Comparison of ENCODE assay signal across 8 cellular contexts in genomic region chr2:167293172-167293781, GRCh38. TPM values are rescaled to one million over a fixed set of nuclear protein-coding genes. Genes with fewer than 3 reads are reported as not detected.
DNase-seq lines count a peak whose midpoint lies in the region; ATAC-seq, FAIRE-seq and TF ChIP-seq lines count a peak whose summit lies in the region.

No MANE protein-coding gene starts in this region.

- H3K27me3 Mint-ChIP-seq in CD4-positive, alpha-beta memory T cell, result peaks cover 25 to 30% of the 10 kb centered on the region in 2 donors
- H3K27me3 Mint-ChIP-seq in activated T-helper 1 cell treated with anti-CD3 and anti-CD28 coated beads, Interleukin-12 subunit alpha, Interleukin-12 subunit beta, Interleukin-2, Interleukin-4 antibody, amounts not matched to agents 30 ng/mL and 10 ng/mL and 1 ng/mL, durations not matched to agents 14 hours and 24 hours and 36 hours (ENCODE audit: insufficient read depth), result peaks cover 37% of the 10 kb centered on the region
- peaks cover 44% of the 10 kb centered on the region for H3K27me3 Mint-ChIP-seq in osteocyte (ENCODE audit: unreplicated experiment)

- H3K79me2 ChIP-seq in Karpas-422 (ENCODE audit: low read length), result no peaks in the 10 kb centered on the region

- 0 out of 2 replicates have a peak, but pooled peaks cover 4% of the 10 kb centered on the region for H3K9me2 ChIP-seq in Karpas-422 (replicated peaks; ENCODE audit: insufficient read depth, low read length)

- POLR2A ChIA-PET in CD4-positive, alpha-beta memory T cell (lab: Charles Lee; ENCODE audit: partially characterized antibody), result no interaction called here

- peaks cover 11 to 16% (median 14%) of the 10 kb centered on the region in 4 donors for H3K4me1 Mint-ChIP-seq in CD4-positive, alpha-beta memory T cell
- H3K4me1 Mint-ChIP-seq in activated T-helper 1 cell treated with anti-CD3 and anti-CD28 coated beads, Interleukin-12 subunit alpha, Interleukin-12 subunit beta, Interleukin-2, Interleukin-4 antibody, amounts not matched to agents 30 ng/mL and 10 ng/mL and 1 ng/mL, durations not matched to agents 14 hours and 24 hours and 36 hours (ENCODE audit: low read depth), result peaks cover 9% of the 10 kb centered on the region
- H3K4me1 Mint-ChIP-seq in osteocyte (ENCODE audit: unreplicated experiment), result peaks cover 16% of the 10 kb centered on the region

- H3K4me1 ChIP-seq in CD4-positive, alpha-beta memory T cell (ENCODE audit: insufficient read depth, low read length), result peaks cover 11% of the 10 kb centered on the region
- no peaks in the 10 kb centered on the region for H3K4me1 ChIP-seq in Karpas-422 (ENCODE audit: low read length)

- H4K20me1 ChIP-seq in Karpas-422 (ENCODE audit: insufficient read depth, low read depth, low read length), result no peaks in the 10 kb centered on the region

- no peak overlapping the region for H2AFZ ChIP-seq in Karpas-422 (ENCODE audit: low read length)

- ATAC-seq in GM19328 (IDR thresholded peaks at IDR 0.05; ENCODE audit: unreplicated experiment) (peak; percentile 7), HG03571 (IDR thresholded peaks at IDR 0.05; ENCODE audit: unreplicated experiment) (peak; percentile 6)

- H3K27ac Mint-ChIP-seq in CD4-positive, alpha-beta memory T cell, result no peak overlapping the region
- peak overlapping the region; percentile 0 for H3K27ac Mint-ChIP-seq in activated T-helper 1 cell treated with anti-CD3 and anti-CD28 coated beads, Interleukin-12 subunit alpha, Interleukin-12 subunit beta, Interleukin-2, Interleukin-4 antibody, amounts not matched to agents 30 ng/mL and 10 ng/mL and 1 ng/mL, durations not matched to agents 14 hours and 24 hours and 36 hours
- H3K27ac Mint-ChIP-seq in osteocyte (ENCODE audit: unreplicated experiment), result peak overlapping the region; percentile 10

- no peaks in the 10 kb centered on the region for H3K36me3 Mint-ChIP-seq in CD4-positive, alpha-beta memory T cell
- H3K36me3 Mint-ChIP-seq in activated T-helper 1 cell treated with anti-CD3 and anti-CD28 coated beads, Interleukin-12 subunit alpha, Interleukin-12 subunit beta, Interleukin-2, Interleukin-4 antibody, amounts not matched to agents 30 ng/mL and 10 ng/mL and 1 ng/mL, durations not matched to agents 14 hours and 24 hours and 36 hours (ENCODE audit: low read depth), result peaks cover 3% of the 10 kb centered on the region
- no peaks in the 10 kb centered on the region for H3K36me3 Mint-ChIP-seq in osteocyte (ENCODE audit: unreplicated experiment)

- H3K4me2 ChIP-seq in Karpas-422 (ENCODE audit: low read depth, low read length, poor library complexity, severe bottlenecking), result no peak overlapping the region

- CTCF ChIA-PET in CD4-positive, alpha-beta memory T cell (lab: Charles Lee; ENCODE audit: partially characterized antibody), result no interaction called here

- no peaks in the 10 kb centered on the region for H3K36me3 ChIP-seq in CD4-positive, alpha-beta memory T cell (ENCODE audit: insufficient read depth, low read length)
- no peaks in the 10 kb centered on the region for H3K36me3 ChIP-seq in Karpas-422 (ENCODE audit: insufficient read depth, low read length)

- FAIRE-seq in RCC 7860 (lab: Jason Lieb, UNC), result no peak

- no peaks in the 10 kb centered on the region for H3K27me3 ChIP-seq in CD4-positive, alpha-beta memory T cell (ENCODE audit: insufficient read depth, low read length)
- no peaks in the 10 kb centered on the region for H3K27me3 ChIP-seq in Karpas-422 (ENCODE audit: low read length)

- peak overlapping the region; percentile 61 to 85 (median 77) for H3K4me3 Mint-ChIP-seq in CD4-positive, alpha-beta memory T cell
- H3K4me3 Mint-ChIP-seq in activated T-helper 1 cell treated with anti-CD3 and anti-CD28 coated beads, Interleukin-12 subunit alpha, Interleukin-12 subunit beta, Interleukin-2, Interleukin-4 antibody, amounts not matched to agents 30 ng/mL and 10 ng/mL and 1 ng/mL, durations not matched to agents 14 hours and 24 hours and 36 hours, result peak overlapping the region; percentile 69
- peak overlapping the region; percentile 87 for H3K4me3 Mint-ChIP-seq in osteocyte (ENCODE audit: unreplicated experiment)

- no peak overlapping the region for H3K9ac ChIP-seq in Karpas-422 (ENCODE audit: low read length)

- H3K9me3 ChIP-seq in CD4-positive, alpha-beta memory T cell (ENCODE audit: control insufficient read depth in 1 of 2, low read length in 2 of 2), result no peaks in the 10 kb centered on the region
- no peaks in the 10 kb centered on the region for H3K9me3 ChIP-seq in Karpas-422 (ENCODE audit: low read length)

- H3K27ac ChIP-seq in CD4-positive, alpha-beta memory T cell (ENCODE audit: low read depth, low read length), result no peak overlapping the region
- H3K27ac ChIP-seq in Karpas-422 (ENCODE audit: low read length), result no peak overlapping the region

- peak in 1 of 5 donors; percentile 10 for DNase-seq in CD4-positive, alpha-beta memory T cell
- DNase-seq in activated T-helper 1 cell treated with anti-CD3 and anti-CD28 coated beads, Interleukin-12 subunit alpha, Interleukin-12 subunit beta, Interleukin-2, Interleukin-4 antibody, amounts not matched to agents 30 ng/mL and 10 ng/mL and 1 ng/mL, durations not matched to agents 14 hours and 24 hours and 36 hours (ENCODE audit: low spot score), result no peak
- DNase-seq in head of caudate nucleus (peak in 41 of 42 donors; percentile 20 to 73 (median 53)), osteocyte (ENCODE audit: extremely low spot score, unreplicated experiment) (no peak), Karpas-422 (no peak), RCC 7860 (ENCODE audit: low spot score) (no peak)

- peaks cover 0 to 4% (median under 1%) of the 10 kb centered on the region in 8 donors for H3K9me3 Mint-ChIP-seq in CD4-positive, alpha-beta memory T cell
- H3K9me3 Mint-ChIP-seq in activated T-helper 1 cell treated with anti-CD3 and anti-CD28 coated beads, Interleukin-12 subunit alpha, Interleukin-12 subunit beta, Interleukin-2, Interleukin-4 antibody, amounts not matched to agents 30 ng/mL and 10 ng/mL and 1 ng/mL, durations not matched to agents 14 hours and 24 hours and 36 hours, result no peaks in the 10 kb centered on the region
- H3K9me3 Mint-ChIP-seq in osteocyte (ENCODE audit: unreplicated experiment), result no peaks in the 10 kb centered on the region

- intact Hi-C loops in CD4-positive, alpha-beta memory T cell (cut with micrococcal nuclease), result no loop called here
- intact Hi-C loops in activated T-helper 1 cell treated with anti-CD3 and anti-CD28 coated beads, Interleukin-12 subunit alpha, Interleukin-12 subunit beta, Interleukin-2, Interleukin-4 antibody, amounts not matched to agents 30 ng/mL and 10 ng/mL and 1 ng/mL, durations not matched to agents 14 hours and 24 hours and 36 hours (cut with micrococcal nuclease), result loop anchor here (5.0 kb wide), 1 partner anchor 954 kb away; the partner anchor contains the start of gene STK39
- intact Hi-C loops in head of caudate nucleus (cut with DNase I), result loop anchor here (10.0 kb wide), 1 partner anchor 822 kb away; no protein-coding TSS in a partner anchor

- TF ChIP-seq CTCF in osteocyte (IDR thresholded peaks at IDR 0.05), result no peak

- H3K4me3 ChIP-seq in CD4-positive, alpha-beta memory T cell (ENCODE audit: low read length in 2 of 2), result peak overlapping the region in 1 of 2 donors; percentile 27
- H3K4me3 ChIP-seq in Karpas-422 (ENCODE audit: low read length), result no peak overlapping the region

RNA-seq across cellular contexts. Expression of gene B3GALT1, which starts 0.5 kb away (rescaled TPM):
- not detected for total RNA-seq in CD4-positive, alpha-beta memory T cell
- polyA plus RNA-seq in CD4-positive, alpha-beta memory T cell, result not detected
- total RNA-seq in activated T-helper 1 cell treated with anti-CD3 and anti-CD28 coated beads, Interleukin-12 subunit alpha, Interleukin-12 subunit beta, Interleukin-2, Interleukin-4 antibody, amounts not matched to agents 30 ng/mL and 10 ng/mL and 1 ng/mL, durations not matched to agents 14 hours and 24 hours and 36 hours, result not detected in 2 replicates
- total RNA-seq in osteocyte, result 2.0 and 2.1 TPM in 2 replicates
- total RNA-seq in Karpas-422 (2014; rRNA removed; shearing (Covaris generic); ENCODE audit: low replicate concordance), result not detected in 2 replicates

Comparison
In these comparisons a context has a peak if more than half of its experiments do, and no peak if none do; other contexts are left out.
1. DNase-seq: peak in head of caudate nucleus (41 of 42); none in activated T-helper 1 cell treated with anti-CD3 and anti-CD28 coated beads, Interleukin-12 subunit alpha, Interleukin-12 subunit beta, Interleukin-2, Interleukin-4 antibody, amounts not matched to agents 30 ng/mL and 10 ng/mL and 1 ng/mL, durations not matched to agents 14 hours and 24 hours and 36 hours (single experiment), osteocyte (single experiment), Karpas-422 (single experiment) and RCC 7860 (single experiment).
2. H3K27ac Mint-ChIP-seq: peak in activated T-helper 1 cell treated with anti-CD3 and anti-CD28 coated beads, Interleukin-12 subunit alpha, Interleukin-12 subunit beta, Interleukin-2, Interleukin-4 antibody, amounts not matched to agents 30 ng/mL and 10 ng/mL and 1 ng/mL, durations not matched to agents 14 hours and 24 hours and 36 hours (single experiment) and osteocyte (single experiment); none in CD4-positive, alpha-beta memory T cell (0 of 7).
3. Peak in every context shown above with its lines, with median percentiles within 50 percentile points of each other: H3K4me3 Mint-ChIP-seq.